In genomic region chr4:6116696-6117285, GRCh38 we compare ENCODE assay signal across 19 cellular contexts.
DNase-seq lines count a peak whose midpoint lies in the region; ATAC-seq lines count a peak whose summit lies in the region.
"Had no signal": no experiment of that assay in that cellular context is flagged by ENCODE, and none has a peak within 500 bp of the region (broad histone marks: within the 10 kb centered on the region; RNA-seq: fewer than 3 reads in every experiment).

No MANE protein-coding gene starts in this region.

- no peaks in the 10 kb centered on the region; the same call in 1 of the 2 replicates for H3K27me3 ChIP-seq in HUES48 (ENCODE audit: control insufficient read depth, insufficient read depth, low read length)
- H3K27me3 ChIP-seq: ascending aorta, Peyer's patch, upper lobe of left lung had no signal

- ATAC-seq in left lobe of liver, result peak; percentile 15
- ATAC-seq in GM18907 (IDR thresholded peaks at IDR 0.05; ENCODE audit: unreplicated experiment), result no peak

- peaks cover 29% of the 10 kb centered on the region for H3K4me1 ChIP-seq in HUES48 (ENCODE audit: control insufficient read depth, insufficient read depth, low read length)
- H3K4me1 ChIP-seq: ascending aorta, Peyer's patch, upper lobe of left lung had no signal

- H3K9ac ChIP-seq in HUES48 (ENCODE audit: low read depth, low read length), result no peak overlapping the region
- H3K9ac ChIP-seq: SK-N-SH had no signal

- no peaks in the 10 kb centered on the region for H3K9me3 ChIP-seq in HUES48 (ENCODE audit: control insufficient read depth, insufficient read depth, low read length)
- H3K9me3 ChIP-seq: ascending aorta, Peyer's patch, SK-N-SH, upper lobe of left lung had no signal

- H3K27ac ChIP-seq in HUES48 (ENCODE audit: low read depth, low read length), result peak overlapping the region; percentile 47
- H3K27ac ChIP-seq: ascending aorta, hepatocyte, Peyer's patch, upper lobe of left lung had no signal

- peak; percentile 6 for DNase-seq in NCI-H1436 (lab: John Stamatoyannopoulos, UW)
- DNase-seq in NCI-H1436 treated with DMSO at 0.1 percent for 48 hours (lab: John Stamatoyannopoulos, UW), result no peak
- DNase-seq in NCI-H2196 treated with DMSO at 0.1 percent for 48 hours (lab: John Stamatoyannopoulos, UW; ENCODE audit: unreplicated experiment), result peak; percentile 67
- peak; percentile 34 for DNase-seq in left lobe of liver (ENCODE audit: low spot score)
- no peak for DNase-seq in stimulated activated CD8-positive, alpha-beta memory T cell treated with anti-CD3 and anti-CD28 coated beads, Interleukin-4, amount 100 ng/mL, for 48 hours
- no peak for DNase-seq in SW 1271 (lab: John Stamatoyannopoulos, UW)
- DNase-seq: activated CD4-positive, alpha-beta T cell treated with anti-CD3 and anti-CD28 coated beads for 1 hour; midbrain; NCI-H524 treated with DMSO at 0.1 percent for 48 hours; Peyer's patch; SK-N-SH; stimulated activated CD4-positive, alpha-beta T cell treated with anti-CD3 and anti-CD28 coated beads, Interleukin-12 subunit alpha, Interleukin-12 subunit beta, amount 100 ng/mL, for 4 hours; stimulated activated naive CD4-positive, alpha-beta T cell; T1000; upper lobe of left lung had no signal

- H3K4me3 ChIP-seq in HUES48 (ENCODE audit: low read depth, low read length), result no peak overlapping the region
- H3K4me3 ChIP-seq: ascending aorta, hepatocyte, Peyer's patch, upper lobe of left lung had no signal

- no peaks in the 10 kb centered on the region for H3K36me3 ChIP-seq in HUES48 (ENCODE audit: control insufficient read depth, insufficient read depth, low read length)
- H3K36me3 ChIP-seq: ascending aorta, Peyer's patch, upper lobe of left lung had no signal

Comparison
In these comparisons a context has a peak if more than half of its experiments do, and no peak if none do; other contexts are left out.
1. DNase-seq: peak in NCI-H1436 (single experiment), NCI-H2196 treated with DMSO at 0.1 percent for 48 hours (single experiment) and left lobe of liver (single experiment); none in NCI-H1436 treated with DMSO at 0.1 percent for 48 hours (single experiment), stimulated activated CD8-positive, alpha-beta memory T cell treated with anti-CD3 and anti-CD28 coated beads, Interleukin-4, amount 100 ng/mL, for 48 hours (single experiment) and SW 1271 (0 of 2).